1 cellular context compared by ENCODE assay signal in the genomic region with DNA sequence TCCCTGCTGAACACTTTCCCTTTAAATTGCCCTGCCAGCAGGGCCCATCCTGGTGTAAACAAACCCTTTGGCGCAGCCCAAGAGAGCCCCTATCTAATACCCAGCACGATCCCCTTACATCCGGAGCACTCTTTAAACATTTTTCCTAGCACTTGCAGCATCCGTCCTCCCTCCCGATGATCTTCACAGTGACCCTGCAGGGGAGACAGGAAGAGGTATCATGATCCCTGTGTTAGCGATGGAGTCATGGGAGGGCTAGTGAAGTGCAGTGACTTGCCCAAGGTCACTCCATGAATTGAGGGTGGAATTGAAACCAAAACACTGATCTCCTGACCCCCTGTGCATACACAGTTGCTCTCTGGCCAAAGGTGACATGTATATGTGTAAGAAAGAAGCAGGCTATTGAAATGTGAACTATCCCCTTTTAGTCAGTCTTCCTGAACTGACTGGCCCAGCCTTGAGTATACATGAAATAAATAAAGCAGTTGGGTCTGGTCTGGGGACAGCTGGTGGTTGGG.
TF ChIP-seq lines count a peak whose summit lies in the region.

No MANE protein-coding gene starts in this region.

TF ChIP-seq in SK-N-SH treated with all-trans-retinoic acid at 6 μM for 48 hours, 23 proteins besides CTCF, POLR2A, EP300 and RAD21 (continued from another document):
- TF ChIP-seq, protein P1, sequence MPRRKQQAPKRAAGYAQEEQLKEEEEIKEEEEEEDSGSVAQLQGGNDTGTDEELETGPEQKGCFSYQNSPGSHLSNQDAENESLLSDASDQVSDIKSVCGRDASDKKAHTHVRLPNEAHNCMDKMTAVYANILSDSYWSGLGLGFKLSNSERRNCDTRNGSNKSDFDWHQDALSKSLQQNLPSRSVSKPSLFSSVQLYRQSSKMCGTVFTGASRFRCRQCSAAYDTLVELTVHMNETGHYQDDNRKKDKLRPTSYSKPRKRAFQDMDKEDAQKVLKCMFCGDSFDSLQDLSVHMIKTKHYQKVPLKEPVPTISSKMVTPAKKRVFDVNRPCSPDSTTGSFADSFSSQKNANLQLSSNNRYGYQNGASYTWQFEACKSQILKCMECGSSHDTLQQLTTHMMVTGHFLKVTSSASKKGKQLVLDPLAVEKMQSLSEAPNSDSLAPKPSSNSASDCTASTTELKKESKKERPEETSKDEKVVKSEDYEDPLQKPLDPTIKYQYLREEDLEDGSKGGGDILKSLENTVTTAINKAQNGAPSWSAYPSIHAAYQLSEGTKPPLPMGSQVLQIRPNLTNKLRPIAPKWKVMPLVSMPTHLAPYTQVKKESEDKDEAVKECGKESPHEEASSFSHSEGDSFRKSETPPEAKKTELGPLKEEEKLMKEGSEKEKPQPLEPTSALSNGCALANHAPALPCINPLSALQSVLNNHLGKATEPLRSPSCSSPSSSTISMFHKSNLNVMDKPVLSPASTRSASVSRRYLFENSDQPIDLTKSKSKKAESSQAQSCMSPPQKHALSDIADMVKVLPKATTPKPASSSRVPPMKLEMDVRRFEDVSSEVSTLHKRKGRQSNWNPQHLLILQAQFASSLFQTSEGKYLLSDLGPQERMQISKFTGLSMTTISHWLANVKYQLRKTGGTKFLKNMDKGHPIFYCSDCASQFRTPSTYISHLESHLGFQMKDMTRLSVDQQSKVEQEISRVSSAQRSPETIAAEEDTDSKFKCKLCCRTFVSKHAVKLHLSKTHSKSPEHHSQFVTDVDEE (CRISPR knock-in tag; IDR thresholded peaks at IDR 0.05): no peak
- TF ChIP-seq ZFP30 (CRISPR knock-in tag; IDR thresholded peaks at IDR 0.05) (no peak), CSDC2 (CRISPR knock-in tag; IDR thresholded peaks at IDR 0.05) (no peak), ZNF8 (CRISPR knock-in tag; IDR thresholded peaks at IDR 0.05) (no peak), RARB (CRISPR knock-in tag; IDR thresholded peaks at IDR 0.05) (no peak)
